ENCODE assay signal across 9 cellular contexts in genomic region chr14:75459099-75459741, GRCh38. TPM values are rescaled to one million over a fixed set of nuclear protein-coding genes. Genes with fewer than 3 reads are reported as not detected.
DNase-seq lines count a peak whose midpoint lies in the region; ATAC-seq, FAIRE-seq and TF ChIP-seq lines count a peak whose summit lies in the region.
"Had no signal": no experiment of that assay in that cellular context is flagged by ENCODE, and none has a peak within 500 bp of the region (broad histone marks: within the 10 kb centered on the region; RNA-seq: fewer than 3 reads in every experiment).

No MANE protein-coding gene starts in this region.

- 95% methylated on average over 8 of the region's 12 CpGs for WGBS in HepG2 (ENCODE audit: low lambda C conversion rate)
- WGBS in transverse colon (ENCODE audit: low coverage in 1 of 2), 2 donors = 50 to 73% methylated on average over 2 to 12 of the region's 12 CpGs

- no peaks in the 10 kb centered on the region for H3K9me3 ChIP-seq in astrocyte (ENCODE audit: insufficient read depth, low read depth, low read length)
- no peaks in the 10 kb centered on the region for H3K9me3 ChIP-seq in HepG2 (ENCODE audit: low read length)
- no peaks in the 10 kb centered on the region for H3K9me3 ChIP-seq in transverse colon

- no peak for TF ChIP-seq RAD21 in HepG2 (CRISPR knock-in tag; IDR thresholded peaks at IDR 0.05)

- no TSS peak for BruUV-seq in HepG2 (replicated peaks; lab: Mats Ljungman, UMichigan)

- peaks cover 3% of the 10 kb centered on the region for H3K4me1 ChIP-seq in astrocyte (ENCODE audit: insufficient read depth, low read length)
- no peaks in the 10 kb centered on the region for H3K4me1 ChIP-seq in HepG2 (ENCODE audit: insufficient read depth, low read length)
- H3K4me1 ChIP-seq in transverse colon = peaks cover 24 to 64% (median 35%) of the 10 kb centered on the region in 4 donors

- H3K27ac Mint-ChIP-seq in activated CD4-positive, alpha-beta T cell treated with anti-CD3 and anti-CD28 coated beads, Interleukin-2, amount 10 ng/mL, durations not matched to agents 7 days and 5 days = peak overlapping the region; percentile 51
- H3K27ac Mint-ChIP-seq in activated CD4-positive, alpha-beta T cell treated with anti-CD3 and anti-CD28 coated beads for 36 hours = no peak overlapping the region
- H3K27ac Mint-ChIP-seq in astrocyte (ENCODE audit: unreplicated experiment) = peak overlapping the region; percentile 30

- no peaks in the 10 kb centered on the region for H3K9me3 Mint-ChIP-seq in activated CD4-positive, alpha-beta T cell treated with anti-CD3 and anti-CD28 coated beads, Interleukin-2, amount 10 ng/mL, durations not matched to agents 7 days and 5 days
- no peaks in the 10 kb centered on the region for H3K9me3 Mint-ChIP-seq in activated CD4-positive, alpha-beta T cell treated with anti-CD3 and anti-CD28 coated beads for 36 hours (ENCODE audit: low read depth)
- no peaks in the 10 kb centered on the region for H3K9me3 Mint-ChIP-seq in astrocyte (ENCODE audit: unreplicated experiment)

- in situ Hi-C loops in HepG2 (cut with HindIII; ENCODE audit: extremely low pct_ligation_motif_present, low pct_unique_long_range_greater_than_20kb) (no loop called here), transverse colon (cut with MboI; ENCODE audit: low pct_ligation_motif_present in 1 of 4, low pct_unique_long_range_greater_than_20kb in 1 of 4, low sequenced_read_pairs in 3 of 4) (no loop called here)

- TF ChIP-seq POLR2A in HepG2 (IDR thresholded peaks at IDR 0.05; ENCODE audit: insufficient read depth in 1 of 2, low read depth in 2 of 2, low read length in 2 of 2) (no peak), transverse colon (IDR thresholded peaks at IDR 0.05) (no peak)

- H3K4me1 Mint-ChIP-seq in activated CD4-positive, alpha-beta T cell treated with anti-CD3 and anti-CD28 coated beads, Interleukin-2, amount 10 ng/mL, durations not matched to agents 7 days and 5 days = peaks cover 12% of the 10 kb centered on the region
- no peaks in the 10 kb centered on the region for H3K4me1 Mint-ChIP-seq in activated CD4-positive, alpha-beta T cell treated with anti-CD3 and anti-CD28 coated beads for 36 hours
- peaks cover 48% of the 10 kb centered on the region for H3K4me1 Mint-ChIP-seq in astrocyte (ENCODE audit: low read depth, unreplicated experiment)

- no peak for TF ChIP-seq CTCF in astrocyte (IDR thresholded peaks at IDR 0.05; ENCODE audit: insufficient read depth, low read depth, low read length)
- no peak for TF ChIP-seq CTCF in HepG2 (CRISPR knock-in tag; IDR thresholded peaks at IDR 0.05)
- TF ChIP-seq CTCF in transverse colon (IDR thresholded peaks at IDR 0.05) = peak in 3 of 5 experiments; percentile 16 to 72 (median 51)

- H3K4me3 Mint-ChIP-seq in activated CD4-positive, alpha-beta T cell treated with anti-CD3 and anti-CD28 coated beads, Interleukin-2, amount 10 ng/mL, durations not matched to agents 7 days and 5 days = no peak overlapping the region
- no peak overlapping the region for H3K4me3 Mint-ChIP-seq in activated CD4-positive, alpha-beta T cell treated with anti-CD3 and anti-CD28 coated beads for 36 hours
- H3K4me3 Mint-ChIP-seq in astrocyte (ENCODE audit: unreplicated experiment) = no peak overlapping the region

- H4K20me1 ChIP-seq in astrocyte (ENCODE audit: insufficient read depth, low read length) = peaks cover 36% of the 10 kb centered on the region
- H4K20me1 ChIP-seq in HepG2 (ENCODE audit: insufficient read depth, low read length) = no peaks in the 10 kb centered on the region

- H2AFZ ChIP-seq in astrocyte (ENCODE audit: low read depth, low read length) (no peak overlapping the region), HepG2 (ENCODE audit: low read length) (no peak overlapping the region)

- H3K4me2 ChIP-seq in astrocyte (ENCODE audit: low read length) = no peak overlapping the region
- H3K4me2 ChIP-seq in HepG2 (ENCODE audit: low read depth, low read length) = no peak overlapping the region

- CTCF ChIA-PET in activated CD4-positive, alpha-beta T cell treated with anti-CD3 and anti-CD28 coated beads, Interleukin-2, amount 10 ng/mL, durations not matched to agents 7 days and 5 days (lab: Charles Lee) = interaction anchor here (1.0 to 1.2 kb wide), 3 partner anchors 18 to 31 kb away, joined by 3 to 5 read pairs (median 3); partner anchors contain the start of gene JDP2
- CTCF ChIA-PET in activated CD4-positive, alpha-beta T cell treated with anti-CD3 and anti-CD28 coated beads for 36 hours (lab: Charles Lee) = interaction anchor here (0.7 to 1.1 kb wide), 2 partner anchors 29 to 118 kb away, joined by 4 read pairs; no protein-coding TSS in a partner anchor
- CTCF ChIA-PET in HepG2 (lab: Yijun Ruan, JAX; ENCODE audit: low intra/inter-chr PET ratio, low total read pairs) = no interaction called here

- no peaks in the 10 kb centered on the region for H3K27me3 Mint-ChIP-seq in activated CD4-positive, alpha-beta T cell treated with anti-CD3 and anti-CD28 coated beads, Interleukin-2, amount 10 ng/mL, durations not matched to agents 7 days and 5 days
- no peaks in the 10 kb centered on the region for H3K27me3 Mint-ChIP-seq in activated CD4-positive, alpha-beta T cell treated with anti-CD3 and anti-CD28 coated beads for 36 hours
- no peaks in the 10 kb centered on the region for H3K27me3 Mint-ChIP-seq in astrocyte (ENCODE audit: low read depth, unreplicated experiment)

- H3K79me2 ChIP-seq in astrocyte (ENCODE audit: insufficient read depth, low read length) (peaks cover 4% of the 10 kb centered on the region), HepG2 (ENCODE audit: insufficient read depth, low read length) (no peaks in the 10 kb centered on the region)

- H3K4me3 ChIP-seq in astrocyte (ENCODE audit: insufficient read depth, low read depth, low read length) = no peak overlapping the region
- no peak overlapping the region for H3K4me3 ChIP-seq in HepG2 (replicated peaks in 1 of 3; ENCODE audit: insufficient read depth in 1 of 3, low read depth in 2 of 3, low read length in 3 of 3)
- H3K4me3 ChIP-seq in transverse colon = no peak overlapping the region

- H3K36me3 Mint-ChIP-seq in activated CD4-positive, alpha-beta T cell treated with anti-CD3 and anti-CD28 coated beads, Interleukin-2, amount 10 ng/mL, durations not matched to agents 7 days and 5 days (ENCODE audit: low read depth) = no peaks in the 10 kb centered on the region
- H3K36me3 Mint-ChIP-seq in activated CD4-positive, alpha-beta T cell treated with anti-CD3 and anti-CD28 coated beads for 36 hours (ENCODE audit: low read depth) = no peaks in the 10 kb centered on the region
- peaks cover 44% of the 10 kb centered on the region for H3K36me3 Mint-ChIP-seq in astrocyte (ENCODE audit: low read depth, unreplicated experiment)

- no peaks in the 10 kb centered on the region for H3K27me3 ChIP-seq in astrocyte (ENCODE audit: insufficient read depth, low read length)
- no peaks in the 10 kb centered on the region for H3K27me3 ChIP-seq in HepG2 (ENCODE audit: control insufficient read depth in 1 of 2, insufficient read depth in 2 of 2, low read length in 2 of 2)
- H3K27me3 ChIP-seq in transverse colon = no peaks in the 10 kb centered on the region

- DNase-seq in activated CD4-positive, alpha-beta T cell treated with anti-CD3 and anti-CD28 coated beads, Interleukin-2, amount 10 ng/mL, durations not matched to agents 7 days and 5 days = no peak
- DNase-seq in activated CD4-positive, alpha-beta T cell treated with anti-CD3 and anti-CD28 coated beads for 36 hours = no peak
- DNase-seq in astrocyte (ENCODE audit: low read depth) (no peak), HepG2 (ENCODE audit: low spot score) (no peak), transverse colon (peak; percentile 76), activated gamma-delta T cell treated with Interleukin-2 at 50 U/mL for 16 hours (no peak), NCI-H1436 treated with DMSO at 0.1 percent for 48 hours (lab: John Stamatoyannopoulos, UW) (no peak)
- DNase-seq: occipital lobe had no signal

- FAIRE-seq in astrocyte (lab: Jason Lieb, UNC) (no peak), HepG2 (lab: Jason Lieb, UNC) (no peak)

- TF ChIP-seq EP300 in HepG2 (IDR thresholded peaks at IDR 0.05; ENCODE audit: low read depth in 2 of 2, low read length in 2 of 2) (no peak), HepG2 (CRISPR knock-in tag; IDR thresholded peaks at IDR 0.05; ENCODE audit: borderline replicate concordance) (no peak), transverse colon (IDR thresholded peaks at IDR 0.05; ENCODE audit: low read depth) (peak; percentile 24)

- POLR2A ChIA-PET in activated CD4-positive, alpha-beta T cell treated with anti-CD3 and anti-CD28 coated beads, Interleukin-2, amount 10 ng/mL, durations not matched to agents 7 days and 5 days (lab: Charles Lee) = no interaction called here
- POLR2A ChIA-PET in activated CD4-positive, alpha-beta T cell treated with anti-CD3 and anti-CD28 coated beads for 36 hours (lab: Charles Lee) = no interaction called here
- POLR2A ChIA-PET in HepG2 (lab: Yijun Ruan, JAX) = no interaction called here

- no peak overlapping the region for H3K27ac ChIP-seq in astrocyte (ENCODE audit: low read depth, low read length)
- no peak overlapping the region for H3K27ac ChIP-seq in HepG2 (ENCODE audit: extremely low read length, insufficient read depth, low read length)
- peak overlapping the region; percentile 74 to 76 (median 75) for H3K27ac ChIP-seq in transverse colon

- no peak for ATAC-seq in activated CD4-positive, alpha-beta T cell treated with anti-CD3 and anti-CD28 coated beads for 36 hours
- ATAC-seq in HepG2 (no peak), GM21526 (IDR thresholded peaks at IDR 0.05; ENCODE audit: low FRiP score, unreplicated experiment) (no peak)

- intact Hi-C loops in activated CD4-positive, alpha-beta T cell treated with anti-CD3 and anti-CD28 coated beads for 36 hours (cut with DNase I, micrococcal nuclease) = no loop called here
- intact Hi-C loops in HepG2 (cut with micrococcal nuclease; ENCODE audit: unreplicated experiment) (no loop called here), transverse colon (cut with DNase I; ENCODE audit: low total_unique reads) (no loop called here)

- H3K36me3 ChIP-seq in astrocyte (ENCODE audit: insufficient read depth, low read length) (peaks cover 4% of the 10 kb centered on the region), HepG2 (replicated peaks in 1 of 2; ENCODE audit: control insufficient read depth in 1 of 2, insufficient read depth in 2 of 2, low read length in 2 of 2) (peaks cover 9 to 28% of the 10 kb centered on the region in 2 experiments), transverse colon (peaks cover 0 to 7% (median 2%) of the 10 kb centered on the region in 4 donors)

- H3K9ac ChIP-seq in astrocyte (ENCODE audit: low read length) (no peak overlapping the region), HepG2 (ENCODE audit: insufficient read depth, low read depth, low read length) (no peak overlapping the region)

RNA-seq across cellular contexts. Expression of gene JDP2, which starts 31.4 kb away (rescaled TPM):
- total RNA-seq in activated CD4-positive, alpha-beta T cell treated with anti-CD3 and anti-CD28 coated beads, Interleukin-2, amount 10 ng/mL, durations not matched to agents 7 days and 5 days = 1 to 10 TPM in 1 of 2 experiments, under 1 TPM in 1; 0.99 to 1.6 TPM
- 1 to 10 TPM; 2.4 to 2.6 TPM for total RNA-seq in activated CD4-positive, alpha-beta T cell treated with anti-CD3 and anti-CD28 coated beads for 36 hours
- total RNA-seq in astrocyte (79.5 and 80.6 TPM in 2 replicates), HepG2 (2016; rRNA removed; fragmentation: Illumina TruSeq; extraction: Trizol) (7.7 and 8.9 TPM in 2 replicates), transverse colon (100 to 1,000 TPM in 1 of 4 donors, 10 to 100 TPM in 3; 49.2 to 108 (median 57.8) TPM)
- total RNA-seq in HepG2 (2016; cell fraction: cytosol; rRNA removed; fragmentation: Illumina TruSeq; extraction: Trizol; ENCODE audit: low read depth) = 10.3 and 11.0 TPM in 2 replicates
- 6.0 and 9.8 TPM in 2 replicates for total RNA-seq in HepG2 (2016; cell fraction: insoluble cytoplasmic fraction; rRNA removed; fragmentation: Illumina TruSeq; extraction: Trizol)
- total RNA-seq in HepG2 (2016; cell fraction: membrane; rRNA removed; fragmentation: Illumina TruSeq; extraction: Trizol) = 19.5 and 19.7 TPM in 2 replicates
- 3.2 and 3.9 TPM in 2 replicates for total RNA-seq in HepG2 (2016; cell fraction: nucleus; rRNA removed; fragmentation: Illumina TruSeq; extraction: Trizol)
- polyA plus RNA-seq in HepG2 (2011; rRNA removed) = 8.0 and 9.0 TPM in 2 replicates
- polyA plus RNA-seq in HepG2 (2011; cell fraction: cytosol; rRNA removed) = 8.4 and 10.0 TPM in 2 replicates
- 10.7 and 11.2 TPM in 2 replicates for polyA plus RNA-seq in HepG2 (2011; cell fraction: nucleus; rRNA removed)
- 6.3 and 12.0 TPM in 2 replicates for polyA plus RNA-seq in HepG2 (2012)
- polyA plus RNA-seq in HepG2 (2016; cell fraction: cytosol; fragmentation: Illumina TruSeq; extraction: Trizol; ENCODE audit: low read depth) = 11.6 and 14.1 TPM in 2 replicates
- polyA plus RNA-seq in HepG2 (2016; cell fraction: insoluble cytoplasmic fraction; fragmentation: Illumina TruSeq; extraction: Trizol; ENCODE audit: low read depth) = 8.9 and 10.0 TPM in 2 replicates
- polyA plus RNA-seq in HepG2 (2016; cell fraction: membrane; fragmentation: Illumina TruSeq; extraction: Trizol; ENCODE audit: low read depth) = 19.2 and 20.7 TPM in 2 replicates
- polyA plus RNA-seq in HepG2 (2016; cell fraction: nucleus; fragmentation: Illumina TruSeq; extraction: Trizol; ENCODE audit: insufficient read depth, low read depth) = 8.8 and 10.0 TPM in 2 replicates
- polyA minus RNA-seq in HepG2 (2011; rRNA and poly(A)+ RNA removed; ENCODE audit: low replicate concordance) = 4.9 and 11.8 TPM in 2 replicates
- 5.5 and 5.9 TPM in 2 replicates for polyA minus RNA-seq in HepG2 (2011; cell fraction: cytosol; rRNA and poly(A)+ RNA removed)
- 10.7 and 11.3 TPM in 2 replicates for polyA minus RNA-seq in HepG2 (2011; cell fraction: nucleus; rRNA and poly(A)+ RNA removed)

Comparison
In these comparisons a context has a peak if more than half of its experiments do, and no peak if none do; other contexts are left out.
1. H3K27ac ChIP-seq: peak in transverse colon (4 of 4); none in astrocyte (single experiment) and HepG2 (single experiment).
2. CTCF ChIP-seq: peak in transverse colon (3 of 5); none in astrocyte (single experiment) and HepG2 (single experiment).